In genomic region chr1:16939386-16940180, GRCh38 we compare ENCODE assay signal across 9 cellular contexts. TPM values are rescaled to one million over a fixed set of nuclear protein-coding genes. Genes with fewer than 3 reads are reported as not detected.
A peak's percentile ranks its signal among the peaks of the same experiment; 100 is the strongest.
DNase-seq lines count a peak whose midpoint lies in the region; ATAC-seq and TF ChIP-seq lines count a peak whose summit lies in the region.
"Not testable (repeated sequence)": the region's sequence is repeated elsewhere in the genome, so short reads cannot be mapped to it uniquely, and the experiment has no call there.
"Had no signal": no experiment of that assay in that cellular context is flagged by ENCODE, and none has a peak within 500 bp of the region (broad histone marks: within the 10 kb centered on the region; RNA-seq: fewer than 3 reads in every experiment).

No MANE protein-coding gene starts in this region.

- CTCF ChIA-PET in WTC11 (lab: Charles Lee) = interaction anchor here (0.8 to 2.6 kb wide), 10 partner anchors 8 to 319 kb away, joined by 3 to 11 read pairs (median 4); no protein-coding TSS in a partner anchor

- H3K79me1 ChIP-seq in neuronal stem cell (ENCODE audit: low read depth, low read length) = not testable (repeated sequence)

- H2BK15ac ChIP-seq in neuronal stem cell (ENCODE audit: low read length) = not testable (repeated sequence)

- H4K91ac ChIP-seq in neuronal stem cell (ENCODE audit: low read depth, low read length, poor library complexity) = not testable (repeated sequence)

- H3K4me3 Mint-ChIP-seq in WTC11; stimulated activated naive CD8-positive, alpha-beta T cell treated with anti-CD3 and anti-CD28 coated beads, Interleukin-15, amount 100 ng/mL, for 72 hours: not testable (repeated sequence)

- peak; percentile 57; the same call in 2 of the 3 replicates for ATAC-seq in DND-41 (ENCODE audit: insufficient read depth, low read depth)
- ATAC-seq in WTC11 = peak; percentile 93
- peak; percentile 27 to 29 for ATAC-seq in lower lobe of right lung
- ATAC-seq in stimulated activated naive CD8-positive, alpha-beta T cell treated with anti-CD3 and anti-CD28 coated beads, Interleukin-15, amount 100 ng/mL, for 72 hours = peak; percentile 31

- H3K79me2 ChIP-seq in DND-41 (ENCODE audit: insufficient read depth, low read length) = not testable (repeated sequence)

- H3K36me3 ChIP-seq in DND-41 (ENCODE audit: insufficient read depth, low read length) (peaks cover 39% of the 10 kb centered on the region), HUES6 (ENCODE audit: control insufficient read depth, insufficient read depth, low read length) (peaks cover 54% of the 10 kb centered on the region), lower lobe of right lung (peaks cover 31% of the 10 kb centered on the region), neuronal stem cell (replicated peaks in 1 of 2; ENCODE audit: control insufficient read depth in 2 of 2, insufficient read depth in 2 of 2, low read length in 2 of 2) (peaks cover 39 to 49% of the 10 kb centered on the region in 2 donors)
- not testable (repeated sequence) for H3K36me3 ChIP-seq in cardiac muscle cell

- DNase-seq in DND-41; choroid plexus epithelial cell (ENCODE audit: low read depth); lower lobe of right lung; neuronal stem cell (ENCODE audit: low spot score); stimulated activated naive CD8-positive, alpha-beta T cell treated with anti-CD3 and anti-CD28 coated beads, Interleukin-15, amount 100 ng/mL, for 72 hours: not testable (repeated sequence)
- DNase-seq in WTC11 (ENCODE audit: low spot score) = peak; percentile 58
- DNase-seq in cardiac muscle cell (ENCODE audit: low read depth in 1 of 2, low spot score in 1 of 2) = peak in 1 of 2 donors; percentile 22

- not testable (repeated sequence) for H3K9ac ChIP-seq in DND-41 (ENCODE audit: low read depth, low read length); HUES6 (ENCODE audit: low read length)
- peak overlapping the region; percentile 21 for H3K9ac ChIP-seq in neuronal stem cell (ENCODE audit: low read depth, low read length, poor library complexity)

- H2AFZ ChIP-seq in DND-41 (ENCODE audit: low read depth, low read length); neuronal stem cell (ENCODE audit: low read length): not testable (repeated sequence)

- H3K9me3 ChIP-seq in DND-41 (ENCODE audit: insufficient read depth, low read length, severe bottlenecking); HUES6 (ENCODE audit: control insufficient read depth, insufficient read depth, low read depth, low read length); cardiac muscle cell (ENCODE audit: low read depth); lower lobe of right lung; neuronal stem cell (replicated peaks in 1 of 2; ENCODE audit: control insufficient read depth in 2 of 2, insufficient read depth in 1 of 2, low read depth in 1 of 2, low read length in 2 of 2): not testable (repeated sequence)

- H3K9me3 Mint-ChIP-seq in WTC11; stimulated activated naive CD8-positive, alpha-beta T cell treated with anti-CD3 and anti-CD28 coated beads, Interleukin-15, amount 100 ng/mL, for 72 hours: not testable (repeated sequence)

- H4K8ac ChIP-seq in neuronal stem cell (ENCODE audit: low read depth, low read length) = not testable (repeated sequence)

- not testable (repeated sequence) for H4K20me1 ChIP-seq in DND-41 (ENCODE audit: insufficient read depth, low read length)

- peaks cover 10% of the 10 kb centered on the region for H3K4me1 Mint-ChIP-seq in WTC11
- not testable (repeated sequence) for H3K4me1 Mint-ChIP-seq in stimulated activated naive CD8-positive, alpha-beta T cell treated with anti-CD3 and anti-CD28 coated beads, Interleukin-15, amount 100 ng/mL, for 72 hours

- WGBS in neuronal stem cell (ENCODE audit: extremely low coverage in 2 of 2, insufficient read length in 2 of 2, insufficient replicate concordance in 1 of 2), 2 donors = no CpG with 5 or more reads among the region's 32 CpGs

- H3K4me1 ChIP-seq in DND-41 (ENCODE audit: insufficient read depth, low read length); cardiac muscle cell (ENCODE audit: low read depth); lower lobe of right lung; neuronal stem cell (ENCODE audit: control insufficient read depth in 2 of 2, insufficient read depth in 1 of 2, low read depth in 1 of 2, low read length in 2 of 2): not testable (repeated sequence)
- peaks cover 17% of the 10 kb centered on the region for H3K4me1 ChIP-seq in HUES6 (ENCODE audit: control insufficient read depth, insufficient read depth, low read length)

- not testable (repeated sequence) for TF ChIP-seq CTCF in DND-41 (IDR thresholded peaks at IDR 0.05; ENCODE audit: borderline replicate concordance, extremely low read depth, low read length, poor library complexity, severe bottlenecking); WTC11 (IDR thresholded peaks at IDR 0.05); choroid plexus epithelial cell (conservative IDR thresholded peaks at IDR 0.05; ENCODE audit: low read depth, low read length); cardiac muscle cell (IDR thresholded peaks at IDR 0.05; ENCODE audit: low read depth, low read length); lower lobe of right lung (IDR thresholded peaks at IDR 0.05)

- H3K27me3 ChIP-seq in DND-41 (ENCODE audit: insufficient read depth, low read length, poor library complexity); HUES6 (ENCODE audit: control insufficient read depth, insufficient read depth, low read length); cardiac muscle cell; lower lobe of right lung (ENCODE audit: low read depth); neuronal stem cell (ENCODE audit: control insufficient read depth in 3 of 3, insufficient read depth in 3 of 3, low read depth in 1 of 3, low read length in 3 of 3): not testable (repeated sequence)

- H3K27ac Mint-ChIP-seq in WTC11 = not testable (repeated sequence)
- peak overlapping the region in 1 of 2 donors; percentile 33 for H3K27ac Mint-ChIP-seq in stimulated activated naive CD8-positive, alpha-beta T cell treated with anti-CD3 and anti-CD28 coated beads, Interleukin-15, amount 100 ng/mL, for 72 hours

- H3K4me3 ChIP-seq in DND-41 (ENCODE audit: low read depth in 1 of 2, low read length in 2 of 2); cardiac muscle cell; lower lobe of right lung; neuronal stem cell (ENCODE audit: low read length in 2 of 2): not testable (repeated sequence)
- H3K4me3 ChIP-seq in HUES6 (ENCODE audit: low read depth, low read length) = peak overlapping the region; percentile 43; the same call in 1 of the 2 replicates
- peak overlapping the region; percentile 53 for H3K4me3 ChIP-seq in choroid plexus epithelial cell (ENCODE audit: low read depth, low read length)

- POLR2A ChIA-PET in WTC11 (lab: Charles Lee) = interaction anchor here (0.6 kb wide), 1 partner anchor 24 kb away, joined by 3 read pairs; no protein-coding TSS in a partner anchor

- not testable (repeated sequence) for H2BK5ac ChIP-seq in neuronal stem cell (ENCODE audit: low read length)

- H3K27ac ChIP-seq in DND-41 (ENCODE audit: low read length); HUES6 (ENCODE audit: low read depth, low read length); lower lobe of right lung: not testable (repeated sequence)
- H3K27ac ChIP-seq in cardiac muscle cell (peak overlapping the region; percentile 50), neuronal stem cell (replicated peaks; ENCODE audit: low read length) (peak overlapping the region; percentile 6)

- peaks cover 40% of the 10 kb centered on the region for H3K36me3 Mint-ChIP-seq in WTC11

- not testable (repeated sequence) for H3K14ac ChIP-seq in neuronal stem cell (ENCODE audit: low read length)

- intact Hi-C loops in lower lobe of right lung (cut with DNase I) = not testable (repeated sequence)

- not testable (repeated sequence) for H3K4me2 ChIP-seq in DND-41 (ENCODE audit: insufficient read depth, low read length); neuronal stem cell (ENCODE audit: insufficient read depth, low read length, poor library complexity, severe bottlenecking)

- not testable (repeated sequence) for H3K23ac ChIP-seq in neuronal stem cell (ENCODE audit: low read depth, low read length, poor library complexity)

- not testable (repeated sequence) for H2BK12ac ChIP-seq in neuronal stem cell (ENCODE audit: low read length)

- H2AK5ac ChIP-seq in neuronal stem cell (ENCODE audit: low read depth, low read length) = not testable (repeated sequence)

- not testable (repeated sequence) for H3K27me3 Mint-ChIP-seq in WTC11 (ENCODE audit: low read depth); stimulated activated naive CD8-positive, alpha-beta T cell treated with anti-CD3 and anti-CD28 coated beads, Interleukin-15, amount 100 ng/mL, for 72 hours

- not testable (repeated sequence) for H3K4ac ChIP-seq in neuronal stem cell (ENCODE audit: low read length)

- H2BK120ac ChIP-seq in neuronal stem cell (ENCODE audit: low read depth, low read length) = not testable (repeated sequence)

- H3K18ac ChIP-seq in neuronal stem cell (ENCODE audit: low read length) = peak overlapping the region; percentile 76

RNA-seq across cellular contexts. Expression of gene CROCC, which starts 17.9 kb away (rescaled TPM):
- total RNA-seq in WTC11 (2021) (73.8 to 75.6 TPM (median 73.9 TPM) in 3 replicates), cardiac muscle cell (17.9 and 30.3 TPM in 2 replicates), lower lobe of right lung (21.0 TPM)
- polyA plus RNA-seq in cardiac muscle cell = 12.1 and 14.6 TPM in 2 replicates
- polyA plus RNA-seq in neuronal stem cell (2013, experiment 1 of 2) = 26.8 TPM
- polyA plus RNA-seq in neuronal stem cell (2013, experiment 2 of 2) = 24.4 TPM

RNA-seq across cellular contexts. Expression of gene MFAP2, which starts 40.8 kb away (rescaled TPM):
- 136 to 144 TPM (median 141 TPM) in 3 replicates for total RNA-seq in WTC11 (2021)
- total RNA-seq in cardiac muscle cell = 51.9 and 79.7 TPM in 2 replicates
- 91.4 and 162 TPM in 2 replicates for polyA plus RNA-seq in cardiac muscle cell
- 11.9 TPM for total RNA-seq in lower lobe of right lung
- 244 TPM for polyA plus RNA-seq in neuronal stem cell (2013, experiment 1 of 2)
- polyA plus RNA-seq in neuronal stem cell (2013, experiment 2 of 2) = 239 TPM
- total RNA-seq: CD8-positive, alpha-beta T cell had no signal

RNA-seq across cellular contexts. Expression of gene RNU1-2, which starts 43.8 kb away (rescaled TPM):
- total RNA-seq in WTC11 (2021) (1,028 to 1,267 TPM (median 1,197 TPM) in 3 replicates), cardiac muscle cell (under 0.01 TPM in 2 replicates), lower lobe of right lung (6,803 TPM)
- polyA plus RNA-seq in cardiac muscle cell = 3.8 TPM in 1 of 2 replicates, not detected in the other
- polyA plus RNA-seq in neuronal stem cell (2013, experiment 1 of 2) = 14.3 TPM
- polyA plus RNA-seq in neuronal stem cell (2013, experiment 2 of 2) = 15.9 TPM

Comparison
In these comparisons a context has a peak if more than half of its experiments do, and no peak if none do; other contexts are left out.
1. ATAC-seq: peak in every context shown above with its lines; median percentile 93 in WTC11; 57 in DND-41; 31 in stimulated activated naive CD8-positive, alpha-beta T cell treated with anti-CD3 and anti-CD28 coated beads, Interleukin-15, amount 100 ng/mL, for 72 hours; 28 in lower lobe of right lung.
2. RNA of gene RNU1-2, which starts 43.8 kb away (total RNA-seq): 6,803 TPM in lower lobe of right lung (single experiment) and 1,028 to 1,267 TPM in WTC11; under 0.01 TPM in cardiac muscle cell; every median in the first group is over 1,000 times any median in the second.